Comparison of ENCODE assay signal across 8 cellular contexts in the genomic region with DNA sequence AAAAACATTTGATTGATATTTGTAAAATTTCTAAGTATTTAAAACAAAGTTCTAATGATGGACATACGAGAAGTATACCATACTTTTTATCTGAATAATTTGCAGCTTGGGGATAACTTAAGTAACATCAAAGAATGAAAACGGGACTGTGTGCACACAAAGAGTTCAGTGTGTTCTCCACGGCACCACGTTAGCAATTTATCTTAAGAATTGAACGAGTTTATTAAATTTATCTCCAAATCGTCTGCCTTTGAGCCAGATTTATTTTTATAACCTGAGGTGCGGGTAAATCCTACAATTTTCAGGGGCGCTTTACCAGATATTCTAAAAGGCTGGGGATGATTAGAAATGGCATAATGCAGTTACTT. TPM values are rescaled to one million over a fixed set of nuclear protein-coding genes. Genes with fewer than 3 reads are reported as not detected.
DNase-seq lines count a peak whose midpoint lies in the region; FAIRE-seq and TF ChIP-seq lines count a peak whose summit lies in the region.

No MANE protein-coding gene starts in this region.

- peak overlapping the region; percentile 100 for H3K27ac Mint-ChIP-seq in progenitor cell of endocrine pancreas

- H3K27ac ChIP-seq in epithelial cell of prostate = peak overlapping the region; percentile 98

- H3K4me3 Mint-ChIP-seq in progenitor cell of endocrine pancreas (ENCODE audit: low read depth) = peak overlapping the region; percentile 98

- peaks cover 19% of the 10 kb centered on the region for H3K36me3 Mint-ChIP-seq in progenitor cell of endocrine pancreas (ENCODE audit: insufficient read depth)

- H3K4me1 Mint-ChIP-seq in progenitor cell of endocrine pancreas (ENCODE audit: low read depth) = peaks cover 51% of the 10 kb centered on the region

- DNase-seq in EH (ENCODE audit: low read depth) (peak; percentile 32), RCC 7860 (ENCODE audit: low spot score) (no peak), epithelial cell of prostate (ENCODE audit: low read depth, low spot score) (no peak), progenitor cell of endocrine pancreas (ENCODE audit: low spot score, unreplicated experiment) (no peak), SHP77 treated with DMSO at 0.1 percent for 48 hours (lab: John Stamatoyannopoulos, UW) (no peak), D341Med (ENCODE audit: low spot score) (no peak), kidney glomerular epithelial cell (lab: John Stamatoyannopoulos, UW) (no peak), hippocampal formation (lab: John Stamatoyannopoulos, UW) (no peak)

- peaks cover 8% of the 10 kb centered on the region for H3K9me3 Mint-ChIP-seq in progenitor cell of endocrine pancreas (ENCODE audit: low read depth)

- TF ChIP-seq CTCF in progenitor cell of endocrine pancreas (IDR thresholded peaks at IDR 0.05; ENCODE audit: unreplicated experiment) = no peak

- FAIRE-seq in RCC 7860 (lab: Jason Lieb, UNC) = peak; percentile 40

- no peaks in the 10 kb centered on the region for H3K27me3 Mint-ChIP-seq in progenitor cell of endocrine pancreas

RNA-seq across cellular contexts. Expression of gene CHD2, which starts 3.4 kb away (rescaled TPM):
- total RNA-seq in progenitor cell of endocrine pancreas = 145 and 159 TPM in 2 replicates
